In genomic region chr14:100077441-100077840, GRCh38 we compare ENCODE assay signal across 1 cellular context.
TF ChIP-seq lines count a peak whose summit lies in the region.

No MANE protein-coding gene starts in this region.

TF ChIP-seq in HEK293, 187 proteins besides CTCF, POLR2A, EP300 and RAD21 (continued from another document):
- no peak for TF ChIP-seq PRDM4 (tag by site-specific recombination; IDR thresholded peaks at IDR 0.05)
TF ChIP-seq in HEK293: peak in this region for 1.
